Comparison of ENCODE assay signal across 31 cellular contexts in the genomic region with DNA sequence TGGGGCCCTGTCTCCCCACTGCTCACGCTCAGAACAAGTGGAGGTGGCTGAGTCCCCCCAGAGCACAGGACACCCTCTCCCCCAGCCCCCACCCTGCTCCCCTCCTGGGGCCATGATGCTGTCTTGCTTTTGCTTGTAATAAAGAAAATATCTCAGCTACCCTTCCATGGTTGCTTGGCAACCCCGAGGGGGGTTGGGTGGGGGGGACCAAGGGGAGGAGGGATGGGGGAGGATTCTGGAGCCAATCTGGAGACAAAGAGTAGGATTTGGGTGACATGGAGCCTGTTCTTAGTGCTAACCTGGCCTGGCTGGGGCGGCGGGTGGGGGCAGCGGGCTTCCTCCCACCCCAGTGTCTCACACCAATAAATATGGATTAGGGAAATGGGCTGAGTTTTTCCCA.
"Had no signal": no experiment of that assay in that cellular context is flagged by ENCODE, and none has a peak within 500 bp of the region (broad histone marks: within the 10 kb centered on the region; RNA-seq: fewer than 3 reads in every experiment).

No MANE protein-coding gene starts in this region.

- H3K9ac ChIP-seq: parathyroid adenoma had no signal

- H3K4me3 ChIP-seq: adrenal gland, ascending aorta, gastroesophageal sphincter, left ventricle myocardium inferior, lung, mucosa of descending colon, right atrium auricular region, testis, transverse colon had no signal

- DNase-seq: activated CD4-positive, alpha-beta T cell treated with anti-CD3 and anti-CD28 coated beads for 48 hours; activated CD4-positive, alpha-beta T cell treated with anti-CD3 and anti-CD28 coated beads, Interleukin-2, amount 50 U/mL, for 48 hours; activated CD8-positive, alpha-beta memory T cell treated with anti-CD3 and anti-CD28 coated beads for 24 hours; activated effector memory CD4-positive, alpha-beta T cell treated with anti-CD3 and anti-CD28 coated beads, Interleukin-2, amount 50 U/mL, for 16 hours; activated naive CD4-positive, alpha-beta T cell treated with anti-CD3 and anti-CD28 coated beads for 36 hours; activated naive CD8-positive, alpha-beta T cell treated with anti-CD3 and anti-CD28 coated beads for 36 hours; adrenal gland; brain microvascular endothelial cell; central memory CD4-positive, alpha-beta T cell; effector memory CD4-positive, alpha-beta T cell; erythroblast; left ventricle myocardium inferior; mucosa of descending colon; stimulated activated CD4-positive, alpha-beta T cell treated with anti-CD3 and anti-CD28 coated beads, Interleukin-15, amount 100 ng/mL, for 24 hours; stimulated activated CD4-positive, alpha-beta T cell treated with anti-CD3 and anti-CD28 coated beads, Interleukin-2, amount 100 ng/mL, for 24 hours; stimulated activated naive CD4-positive, alpha-beta T cell; SW 1271; T-helper 9 cell; testis; transverse colon; WERI-Rb-1 had no signal

- H3K9me3 Mint-ChIP-seq: activated naive CD4-positive, alpha-beta T cell treated with anti-CD3 and anti-CD28 coated beads for 36 hours; activated naive CD8-positive, alpha-beta T cell treated with anti-CD3 and anti-CD28 coated beads for 36 hours; activated T-helper 1 cell treated with anti-CD3 and anti-CD28 coated beads, Interleukin-12 subunit alpha, Interleukin-12 subunit beta, Interleukin-2, Interleukin-4 antibody, amounts not matched to agents 30 ng/mL and 10 ng/mL and 1 ng/mL, durations not matched to agents 14 hours and 24 hours and 36 hours; dendritic cell treated with granulocyte-macrophage colony-stimulating factor and Interleukin-4, amounts not matched to agents 40 ng/mL and 50 ng/mL, for 4 days; natural killer cell treated with Interleukin-12 subunit alpha and Interleukin-12 subunit beta and Interleukin-15 and Interleukin-18, amount 100 ng/mL, for 72 hours; T-helper 1 cell treated with Interleukin-12 subunit alpha and Interleukin-12 subunit beta and Interleukin-4 antibody, amounts not matched to agents 30 μg/mL and 1 μg/mL, for 36 hours had no signal

- H3K36me3 ChIP-seq: adrenal gland, ascending aorta, brain microvascular endothelial cell, gastroesophageal sphincter, left ventricle myocardium inferior, right atrium auricular region, transverse colon, WERI-Rb-1 had no signal

- H3K4me3 Mint-ChIP-seq: activated naive CD4-positive, alpha-beta T cell treated with anti-CD3 and anti-CD28 coated beads for 36 hours; activated naive CD8-positive, alpha-beta T cell treated with anti-CD3 and anti-CD28 coated beads for 36 hours; activated T-helper 1 cell treated with anti-CD3 and anti-CD28 coated beads, Interleukin-12 subunit alpha, Interleukin-12 subunit beta, Interleukin-2, Interleukin-4 antibody, amounts not matched to agents 30 ng/mL and 10 ng/mL and 1 ng/mL, durations not matched to agents 14 hours and 24 hours and 36 hours; dendritic cell treated with granulocyte-macrophage colony-stimulating factor and Interleukin-4, amounts not matched to agents 40 ng/mL and 50 ng/mL, for 4 days; natural killer cell treated with Interleukin-12 subunit alpha and Interleukin-12 subunit beta and Interleukin-15 and Interleukin-18, amount 100 ng/mL, for 72 hours; T-helper 1 cell treated with Interleukin-12 subunit alpha and Interleukin-12 subunit beta and Interleukin-4 antibody, amounts not matched to agents 30 μg/mL and 1 μg/mL, for 36 hours had no signal

- H3K79me2 ChIP-seq: parathyroid adenoma had no signal

- H3K4me1 Mint-ChIP-seq: activated naive CD8-positive, alpha-beta T cell treated with anti-CD3 and anti-CD28 coated beads for 36 hours had no signal

- H3K27me3 ChIP-seq: ascending aorta, brain microvascular endothelial cell, right atrium auricular region, testis had no signal

- H2AFZ ChIP-seq: parathyroid adenoma had no signal

- H3K9me3 ChIP-seq: adrenal gland, ascending aorta, gastroesophageal sphincter, left ventricle myocardium inferior, mucosa of descending colon, right atrium auricular region, testis, transverse colon had no signal

- H3K27ac ChIP-seq: adrenal gland, ascending aorta, brain microvascular endothelial cell, gastroesophageal sphincter, left ventricle myocardium inferior, parathyroid adenoma, right atrium auricular region, testis, transverse colon had no signal

- H3K27ac Mint-ChIP-seq: activated naive CD4-positive, alpha-beta T cell treated with anti-CD3 and anti-CD28 coated beads for 36 hours; activated naive CD8-positive, alpha-beta T cell treated with anti-CD3 and anti-CD28 coated beads for 36 hours; activated T-helper 1 cell treated with anti-CD3 and anti-CD28 coated beads, Interleukin-12 subunit alpha, Interleukin-12 subunit beta, Interleukin-2, Interleukin-4 antibody, amounts not matched to agents 30 ng/mL and 10 ng/mL and 1 ng/mL, durations not matched to agents 14 hours and 24 hours and 36 hours; dendritic cell treated with granulocyte-macrophage colony-stimulating factor and Interleukin-4, amounts not matched to agents 40 ng/mL and 50 ng/mL, for 4 days; natural killer cell treated with Interleukin-12 subunit alpha and Interleukin-12 subunit beta and Interleukin-15 and Interleukin-18, amount 100 ng/mL, for 72 hours; T-helper 1 cell treated with Interleukin-12 subunit alpha and Interleukin-12 subunit beta and Interleukin-4 antibody, amounts not matched to agents 30 μg/mL and 1 μg/mL, for 36 hours had no signal

- H3K4me1 ChIP-seq: adrenal gland, ascending aorta, parathyroid adenoma, right atrium auricular region, testis, transverse colon had no signal

- ATAC-seq: activated CD4-positive, CD25-positive, alpha-beta regulatory T cell treated with anti-CD3 and anti-CD28 coated beads, Interleukin-2, amount 50 U/mL, for 24 hours; gastroesophageal sphincter; mucosa of descending colon; natural killer cell treated with Interleukin-12 subunit alpha and Interleukin-12 subunit beta and Interleukin-15 and Interleukin-18, amount 100 ng/mL, for 72 hours had no signal

- H3K36me3 Mint-ChIP-seq: activated naive CD8-positive, alpha-beta T cell treated with anti-CD3 and anti-CD28 coated beads for 36 hours; natural killer cell treated with Interleukin-12 subunit alpha and Interleukin-12 subunit beta and Interleukin-15 and Interleukin-18, amount 100 ng/mL, for 72 hours had no signal
